ENCODE assay signal across 16 cellular contexts in the genomic region with DNA sequence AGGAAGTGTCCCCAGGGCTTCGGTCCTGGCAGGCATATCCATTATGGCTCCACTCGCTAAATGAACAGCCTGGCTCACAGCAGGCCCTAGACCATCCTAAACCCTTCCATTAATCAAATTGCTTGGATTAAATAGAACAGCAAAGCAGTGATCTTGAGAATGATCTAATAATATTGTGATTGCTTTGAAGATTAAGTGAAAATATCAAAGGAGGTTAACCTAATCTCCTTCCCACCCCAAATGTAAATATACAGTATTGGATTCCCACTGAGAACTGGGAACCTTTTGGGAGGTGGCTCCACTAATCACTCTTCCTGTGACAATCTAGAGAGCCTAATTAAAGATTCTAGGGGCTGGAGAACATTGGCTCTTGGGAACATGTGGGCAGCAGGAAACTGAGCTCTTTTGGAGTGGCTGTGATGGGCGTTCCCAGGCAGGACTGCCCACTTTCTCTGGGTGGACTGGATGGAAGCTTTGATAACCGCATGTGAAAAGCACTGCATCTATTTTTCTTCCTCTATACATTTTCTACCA.
DNase-seq lines count a peak whose midpoint lies in the region.
"Had no signal": no experiment of that assay in that cellular context is flagged by ENCODE, and none has a peak within 500 bp of the region (broad histone marks: within the 10 kb centered on the region; RNA-seq: fewer than 3 reads in every experiment).

No MANE protein-coding gene starts in this region.

- DNase-seq in ELF-1 (ENCODE audit: low read depth, low spot score) (peak; percentile 1), NCI-H128 (lab: John Stamatoyannopoulos, UW; ENCODE audit: unreplicated experiment) (peak; percentile 70), NCI-H524 treated with DMSO at 0.1 percent for 48 hours (lab: John Stamatoyannopoulos, UW) (peak; percentile 99), left kidney (ENCODE audit: low read depth, low spot score) (peak; percentile 81), hepatic stellate cell (ENCODE audit: low spot score) (no peak), putamen (ENCODE audit: low spot score) (no peak), NCI-H2196 treated with DMSO at 0.1 percent for 48 hours (lab: John Stamatoyannopoulos, UW; ENCODE audit: unreplicated experiment) (no peak)
- DNase-seq: activated CD4-positive, alpha-beta T cell treated with anti-CD3 and anti-CD28 coated beads, Interleukin-2, amount 10 ng/mL, durations not matched to agents 7 days and 5 days; activated naive CD4-positive, alpha-beta T cell treated with anti-CD3 and anti-CD28 coated beads, Interleukin-2, amount 50 U/mL, for 16 hours; activated T-cell treated with anti-CD3 and anti-CD28 coated beads, Interleukin-2, amount 50 U/mL, for 24 hours; GM23248; MM.1S; NCI-H2081 treated with DMSO at 0.1 percent for 48 hours; nephron progenitor cell; psoas muscle; testis had no signal

Comparison
In these comparisons a context has a peak if more than half of its experiments do, and no peak if none do; other contexts are left out.
1. DNase-seq: peak in ELF-1 (single experiment), NCI-H128 (single experiment), NCI-H524 treated with DMSO at 0.1 percent for 48 hours (single experiment) and left kidney (single experiment); none in hepatic stellate cell (single experiment), putamen (single experiment) and NCI-H2196 treated with DMSO at 0.1 percent for 48 hours (single experiment).